Comparison of ENCODE assay signal across 8 cellular contexts in the genomic region with DNA sequence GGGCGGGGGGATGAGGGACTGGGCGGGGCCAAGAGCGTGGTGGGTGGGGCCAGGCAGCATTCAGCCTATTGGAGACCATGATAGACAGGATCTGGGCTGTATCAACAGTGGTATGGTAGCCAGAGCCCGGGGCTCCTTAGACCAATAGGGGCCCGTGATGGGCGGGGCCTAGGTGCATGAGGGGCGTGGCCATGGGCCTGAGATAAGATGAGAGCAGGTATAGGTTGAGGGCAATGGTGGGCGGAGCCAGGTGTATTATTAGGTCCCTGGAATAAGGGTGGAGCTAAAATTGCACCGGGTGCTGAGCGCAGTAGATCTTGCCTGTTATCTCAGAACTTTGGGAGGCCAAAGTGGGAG. TPM values are rescaled to one million over a fixed set of nuclear protein-coding genes. Genes with fewer than 3 reads are reported as not detected.
A peak's percentile ranks its signal among the peaks of the same experiment; 100 is the strongest.
DNase-seq lines count a peak whose midpoint lies in the region; ATAC-seq and TF ChIP-seq lines count a peak whose summit lies in the region.

No MANE protein-coding gene starts in this region.

- H3F3A ChIP-seq in GM23338 (replicated peaks; ENCODE audit: low read depth) = 0 out of 2 replicates have a peak, but pooled peaks cover 6% of the 10 kb centered on the region

- H3K9me3 Mint-ChIP-seq in GM23338 = peaks cover 8% of the 10 kb centered on the region; the same call in 2 of the 3 replicates
- no peaks in the 10 kb centered on the region for H3K9me3 Mint-ChIP-seq in T-helper 2 cell treated with Interferon-gamma antibody and Interleukin-4, amounts not matched to agents 5 μg/mL and 100 μg/mL, for 36 hours

- H3K4me2 ChIP-seq in GM23338 = no peak overlapping the region

- no peaks in the 10 kb centered on the region for H3K79me2 ChIP-seq in GM23338 (replicated peaks; ENCODE audit: insufficient read depth)

- DNase-seq in A172 (ENCODE audit: low spot score) = peak; percentile 69
- peak; percentile 98 for DNase-seq in GM23338 (ENCODE audit: low spot score)
- DNase-seq in T-helper 2 cell treated with Interferon-gamma antibody and Interleukin-4, amounts not matched to agents 5 μg/mL and 100 μg/mL, for 36 hours (ENCODE audit: low spot score) = peak; percentile 45
- no peak for DNase-seq in upper lobe of right lung
- no peak for DNase-seq in AML-193 (lab: John Stamatoyannopoulos, UW)

- H3K36me3 ChIP-seq in GM23338 (ENCODE audit: insufficient read depth) (no peaks in the 10 kb centered on the region), upper lobe of right lung (no peaks in the 10 kb centered on the region)

- H3K9me3 ChIP-seq in upper lobe of right lung = no peaks in the 10 kb centered on the region

- no peak overlapping the region for H2AFZ ChIP-seq in GM23338

- H3K4me1 Mint-ChIP-seq in GM23338 = peaks cover 3% of the 10 kb centered on the region; the same call in 1 of the 3 replicates
- peaks cover 6% of the 10 kb centered on the region for H3K4me1 Mint-ChIP-seq in T-helper 2 cell treated with Interferon-gamma antibody and Interleukin-4, amounts not matched to agents 5 μg/mL and 100 μg/mL, for 36 hours (ENCODE audit: low read depth)

- ATAC-seq in GM23338 (peak; percentile 55), esophagus mucosa (peak; percentile 13), upper lobe of right lung (peak; percentile 7), HG03045 (IDR thresholded peaks at IDR 0.05; ENCODE audit: unreplicated experiment) (no peak), HG02870 (IDR thresholded peaks at IDR 0.05; ENCODE audit: unreplicated experiment) (no peak)

- peaks cover 23% of the 10 kb centered on the region for H3K27me3 Mint-ChIP-seq in GM23338 (ENCODE audit: insufficient read depth, low read depth, poor library complexity)
- H3K27me3 Mint-ChIP-seq in T-helper 2 cell treated with Interferon-gamma antibody and Interleukin-4, amounts not matched to agents 5 μg/mL and 100 μg/mL, for 36 hours (ENCODE audit: low read depth) = no peaks in the 10 kb centered on the region

- peaks cover 9% of the 10 kb centered on the region; the same call in 2 of the 3 replicates for H3K36me3 Mint-ChIP-seq in GM23338 (ENCODE audit: low read depth)
- H3K36me3 Mint-ChIP-seq in T-helper 2 cell treated with Interferon-gamma antibody and Interleukin-4, amounts not matched to agents 5 μg/mL and 100 μg/mL, for 36 hours (ENCODE audit: low read depth) = peaks cover 13% of the 10 kb centered on the region

- no peak overlapping the region; the same call in 2 of the 3 replicates for H3K4me3 Mint-ChIP-seq in GM23338
- no peak overlapping the region for H3K4me3 Mint-ChIP-seq in T-helper 2 cell treated with Interferon-gamma antibody and Interleukin-4, amounts not matched to agents 5 μg/mL and 100 μg/mL, for 36 hours

- no peak overlapping the region for H3K4me3 ChIP-seq in GM23338
- H3K4me3 ChIP-seq in upper lobe of right lung = no peak overlapping the region

- H3K27me3 ChIP-seq in GM23338 (ENCODE audit: insufficient read depth) (no peaks in the 10 kb centered on the region), upper lobe of right lung (no peaks in the 10 kb centered on the region)

- intact Hi-C loops in upper lobe of right lung (cut with DNase I) = no loop called here

- H3K9me2 ChIP-seq in GM23338 (ENCODE audit: insufficient read depth) = no peaks in the 10 kb centered on the region

- H3K27ac ChIP-seq in GM23338 (ENCODE audit: low read depth) = no peak overlapping the region
- H3K27ac ChIP-seq in upper lobe of right lung = no peak overlapping the region

- no peaks in the 10 kb centered on the region for H4K20me1 ChIP-seq in GM23338 (replicated peaks; ENCODE audit: insufficient read depth)

- H3K4me1 ChIP-seq in GM23338 (ENCODE audit: insufficient read depth) (peaks cover 6% of the 10 kb centered on the region), upper lobe of right lung (peaks cover 15% of the 10 kb centered on the region)

- no peak overlapping the region for H3K27ac Mint-ChIP-seq in GM23338
- no peak overlapping the region for H3K27ac Mint-ChIP-seq in T-helper 2 cell treated with Interferon-gamma antibody and Interleukin-4, amounts not matched to agents 5 μg/mL and 100 μg/mL, for 36 hours

- TF ChIP-seq CTCF in GM23338 (conservative IDR thresholded peaks at IDR 0.05; ENCODE audit: low read depth in 2 of 2) = no peak
- TF ChIP-seq CTCF in upper lobe of right lung (IDR thresholded peaks at IDR 0.05) = no peak

TF ChIP-seq in GM23338, 12 proteins besides CTCF, POLR2A, EP300 and RAD21:
- TF ChIP-seq ETS1 (IDR thresholded peaks at IDR 0.05) (no peak), REST (IDR thresholded peaks at IDR 0.05; ENCODE audit: unreplicated experiment) (no peak), EZH2 (IDR thresholded peaks at IDR 0.05; ENCODE audit: low read depth, unreplicated experiment) (no peak)

RNA-seq across cellular contexts. Expression of gene ABCA7, which starts 5.3 kb away (rescaled TPM):
- total RNA-seq in A172 (2014; rRNA removed; shearing (Covaris generic)) = 5.1 and 8.6 TPM in 2 replicates
- 18.1 and 22.2 TPM in 2 replicates for total RNA-seq in GM23338 (2014; rRNA removed; shearing (Covaris generic))
- 27.4 and 30.3 TPM in 2 replicates for polyA plus RNA-seq in GM23338 (2016; fragmentation: Nextera tagmentation; extraction: Ambion mirVana)
- total RNA-seq in esophagus mucosa = 24.8 TPM
- total RNA-seq in upper lobe of right lung = 51.0 TPM

RNA-seq across cellular contexts. Expression of gene CNN2, which starts 18.8 kb away (rescaled TPM):
- total RNA-seq in A172 (2014; rRNA removed; shearing (Covaris generic)) = 219 and 243 TPM in 2 replicates
- 392 and 426 TPM in 2 replicates for total RNA-seq in GM23338 (2014; rRNA removed; shearing (Covaris generic))
- polyA plus RNA-seq in GM23338 (2016; fragmentation: Nextera tagmentation; extraction: Ambion mirVana) = 314 and 330 TPM in 2 replicates
- 183 TPM for total RNA-seq in esophagus mucosa
- total RNA-seq in upper lobe of right lung = 220 TPM

RNA-seq across cellular contexts. Expression of gene ARHGAP45, which starts 21.7 kb away (rescaled TPM):
- total RNA-seq in A172 (2014; rRNA removed; shearing (Covaris generic)) = 3.1 and 4.9 TPM in 2 replicates
- total RNA-seq in GM23338 (2014; rRNA removed; shearing (Covaris generic)) = 56.0 and 71.8 TPM in 2 replicates
- polyA plus RNA-seq in GM23338 (2016; fragmentation: Nextera tagmentation; extraction: Ambion mirVana) = 24.7 and 28.3 TPM in 2 replicates
- total RNA-seq in esophagus mucosa (5.1 TPM), upper lobe of right lung (98.2 TPM)

RNA-seq across cellular contexts. Expression of gene RNU6-2, which starts 23.9 kb away (rescaled TPM):
- not detected in 2 replicates for total RNA-seq in A172 (2014; rRNA removed; shearing (Covaris generic))
- not detected in 2 replicates for total RNA-seq in GM23338 (2014; rRNA removed; shearing (Covaris generic))
- not detected in 2 replicates for polyA plus RNA-seq in GM23338 (2016; fragmentation: Nextera tagmentation; extraction: Ambion mirVana)
- not detected for total RNA-seq in esophagus mucosa
- total RNA-seq in upper lobe of right lung = not detected

RNA-seq across cellular contexts. Expression of gene TMEM259, which starts 24.3 kb away (rescaled TPM):
- total RNA-seq in A172 (2014; rRNA removed; shearing (Covaris generic)) = 104 and 131 TPM in 2 replicates
- 144 and 196 TPM in 2 replicates for total RNA-seq in GM23338 (2014; rRNA removed; shearing (Covaris generic))
- 82.8 and 84.5 TPM in 2 replicates for polyA plus RNA-seq in GM23338 (2016; fragmentation: Nextera tagmentation; extraction: Ambion mirVana)
- total RNA-seq in esophagus mucosa (72.3 TPM), upper lobe of right lung (167 TPM)

Comparison
In these comparisons a context has a peak if more than half of its experiments do, and no peak if none do; other contexts are left out.
1. DNase-seq: peak in A172 (single experiment), GM23338 (single experiment) and T-helper 2 cell treated with Interferon-gamma antibody and Interleukin-4, amounts not matched to agents 5 μg/mL and 100 μg/mL, for 36 hours (single experiment); none in upper lobe of right lung (single experiment) and AML-193 (0 of 2).
2. ATAC-seq: peak in GM23338 (single experiment), esophagus mucosa (single experiment) and upper lobe of right lung (single experiment); none in HG03045 (single experiment) and HG02870 (single experiment).